In the genomic region with DNA sequence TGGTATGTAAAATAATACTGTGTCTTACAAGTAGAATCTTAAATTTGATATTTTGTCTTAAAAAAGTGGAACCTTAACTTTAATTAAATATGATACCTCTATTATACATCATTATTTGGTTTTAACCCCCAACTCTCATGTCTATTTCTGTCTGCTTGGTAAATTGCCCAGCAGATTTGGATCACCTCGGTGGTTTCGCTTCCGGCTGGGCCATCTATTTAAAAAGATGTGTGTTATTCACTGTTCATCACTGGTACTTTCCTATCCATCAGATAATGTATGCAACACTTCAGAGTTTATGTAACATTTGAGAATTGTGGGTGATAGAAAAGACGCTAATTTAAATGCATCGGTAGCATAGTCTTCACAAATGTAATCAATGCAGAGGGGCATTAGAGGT, we compare ENCODE assay signal across 20 cellular contexts.
"Had no signal": no experiment of that assay in that cellular context is flagged by ENCODE, and none has a peak within 500 bp of the region (broad histone marks: within the 10 kb centered on the region; RNA-seq: fewer than 3 reads in every experiment).

No MANE protein-coding gene starts in this region.

- H3K27me3 Mint-ChIP-seq: activated B cell treated with CpG ODN at 0.5 μM for 24 hours; activated naive CD4-positive, alpha-beta T cell treated with anti-CD3 and anti-CD28 coated beads, Interleukin-2, amount 50 U/mL, for 24 hours; naive thymus-derived CD4-positive, alpha-beta T cell; stimulated activated naive CD8-positive, alpha-beta T cell treated with anti-CD3 and anti-CD28 coated beads, Interleukin-15, Interleukin-2, amounts not matched to agents 100 ng/mL and 50 ng/mL, for 24 hours had no signal

- H3K4me1 ChIP-seq: suprapubic skin had no signal

- H3K4me3 ChIP-seq: esophagus muscularis mucosa, hepatocyte, left ventricle myocardium inferior, mucosa of descending colon, pancreas, sigmoid colon, spleen, suprapubic skin had no signal

- H3K4me2 ChIP-seq: hepatocyte had no signal

- H3K4me3 Mint-ChIP-seq: activated B cell treated with CpG ODN at 0.5 μM for 24 hours; activated naive CD4-positive, alpha-beta T cell treated with anti-CD3 and anti-CD28 coated beads, Interleukin-2, amount 50 U/mL, for 24 hours; naive thymus-derived CD4-positive, alpha-beta T cell; stimulated activated naive CD8-positive, alpha-beta T cell treated with anti-CD3 and anti-CD28 coated beads, Interleukin-15, Interleukin-2, amounts not matched to agents 100 ng/mL and 50 ng/mL, for 24 hours had no signal

- H3K27ac Mint-ChIP-seq: activated B cell treated with CpG ODN at 0.5 μM for 24 hours; activated naive CD4-positive, alpha-beta T cell treated with anti-CD3 and anti-CD28 coated beads, Interleukin-2, amount 50 U/mL, for 24 hours; activated T-helper 2 cell treated with anti-CD3 and anti-CD28 coated beads, Interferon-gamma antibody, Interleukin-2, Interleukin-4, amounts not matched to agents 10 μg/mL and 5 μg/mL and 100 μg/mL, durations not matched to agents 14 hours and 24 hours and 36 hours; naive thymus-derived CD4-positive, alpha-beta T cell; stimulated activated naive CD8-positive, alpha-beta T cell treated with anti-CD3 and anti-CD28 coated beads, Interleukin-15, Interleukin-2, amounts not matched to agents 100 ng/mL and 50 ng/mL, for 24 hours had no signal

- H3K36me3 ChIP-seq: esophagus muscularis mucosa, left ventricle myocardium inferior, pancreas, sigmoid colon, spleen, suprapubic skin had no signal

- H2AFZ ChIP-seq: hepatocyte had no signal

- ATAC-seq: mucosa of descending colon; naive thymus-derived CD4-positive, alpha-beta T cell had no signal

- H3K27me3 ChIP-seq: esophagus muscularis mucosa, hepatocyte, pancreas, sigmoid colon, spleen, suprapubic skin had no signal

- FAIRE-seq: colon, kidney, pancreas had no signal

- H3K9me3 ChIP-seq: esophagus muscularis mucosa, left ventricle myocardium inferior, mucosa of descending colon, pancreas, sigmoid colon, spleen, suprapubic skin had no signal

- H3K27ac ChIP-seq: esophagus muscularis mucosa, hepatocyte, left ventricle myocardium inferior, pancreas, sigmoid colon, spleen, suprapubic skin had no signal

- DNase-seq: activated B cell treated with CpG ODN at 0.5 μM for 24 hours; activated CD4-positive, alpha-beta T cell treated with anti-CD3 and anti-CD28 coated beads, Interleukin-2, amount 50 U/mL, for 1 hour; amniotic stem cell; caudate nucleus; effector CD4-positive, alpha-beta T cell; kidney; left ventricle myocardium inferior; mucosa of descending colon; naive thymus-derived CD4-positive, alpha-beta T cell; pancreas; sigmoid colon; spleen; trophoblast cell had no signal

- H3K9me3 Mint-ChIP-seq: activated B cell treated with CpG ODN at 0.5 μM for 24 hours; activated T-helper 2 cell treated with anti-CD3 and anti-CD28 coated beads, Interferon-gamma antibody, Interleukin-2, Interleukin-4, amounts not matched to agents 10 μg/mL and 5 μg/mL and 100 μg/mL, durations not matched to agents 14 hours and 24 hours and 36 hours; stimulated activated naive CD8-positive, alpha-beta T cell treated with anti-CD3 and anti-CD28 coated beads, Interleukin-15, Interleukin-2, amounts not matched to agents 100 ng/mL and 50 ng/mL, for 24 hours had no signal
